Comparison of ENCODE assay signal across 8 cellular contexts in the genomic region with DNA sequence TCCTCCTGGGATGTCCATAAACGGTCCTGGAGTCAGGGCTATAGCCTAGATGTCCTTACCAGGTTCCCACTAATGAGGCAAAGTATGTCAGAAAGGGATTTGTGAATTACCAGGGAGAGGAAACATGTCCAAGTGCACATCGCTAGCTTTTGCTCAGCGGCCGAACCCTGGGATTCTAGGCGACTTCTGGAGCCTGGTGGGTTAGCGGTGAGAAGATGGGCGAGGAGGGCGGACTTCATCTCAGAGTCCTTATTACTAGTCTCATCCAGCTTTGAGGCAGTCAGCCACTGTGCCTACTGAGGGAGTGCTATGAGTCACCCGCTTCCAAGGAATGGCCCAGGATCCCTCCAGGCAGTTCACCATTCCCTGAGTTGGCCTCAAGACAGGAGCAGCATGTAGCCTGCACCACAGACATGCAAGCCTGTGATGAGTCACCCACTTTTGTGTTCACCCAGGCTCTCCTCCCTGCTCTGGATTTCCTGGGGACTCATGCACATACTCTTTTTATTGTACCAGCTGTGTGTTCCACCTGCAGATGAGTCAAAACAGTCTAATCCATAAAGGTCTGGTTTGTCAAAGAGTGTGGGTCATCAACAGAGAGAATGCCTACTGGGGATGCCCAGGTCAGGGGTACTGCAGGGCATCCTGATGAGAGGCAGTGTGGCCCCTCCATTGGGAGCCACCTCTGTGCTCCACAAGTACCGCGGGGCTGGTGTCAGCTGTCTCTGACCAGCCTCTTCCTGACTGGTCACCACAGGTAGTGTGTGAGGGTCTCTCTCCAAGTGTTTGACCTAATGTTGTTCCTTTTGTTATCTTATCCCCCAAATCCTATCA. TPM values are rescaled to one million over a fixed set of nuclear protein-coding genes. Genes with fewer than 3 reads are reported as not detected.
DNase-seq lines count a peak whose midpoint lies in the region; ATAC-seq and TF ChIP-seq lines count a peak whose summit lies in the region.

No MANE protein-coding gene starts in this region.

- DNase-seq in EH (ENCODE audit: low read depth) = peak; percentile 100
- peak in 1 of 3 donors; percentile 76 for DNase-seq in Peyer's patch
- peak; percentile 94 for DNase-seq in epithelial cell of proximal tubule (ENCODE audit: low read depth)
- peak; percentile 96 for DNase-seq in retinal pigment epithelial cell (ENCODE audit: low read depth)
- DNase-seq in NCI-H1694 treated with DMSO at 0.1 percent for 48 hours (lab: John Stamatoyannopoulos, UW) = no peak
- DNase-seq in MM.1S = no peak
- no peak for DNase-seq in medulla oblongata (ENCODE audit: extremely low spot score)

- H3K9me3 ChIP-seq in Peyer's patch = no peaks in the 10 kb centered on the region
- no peaks in the 10 kb centered on the region for H3K9me3 ChIP-seq in MM.1S (replicated peaks; ENCODE audit: insufficient read depth, low read length)

- no peak for ATAC-seq in HG03095 (IDR thresholded peaks at IDR 0.05; ENCODE audit: unreplicated experiment)

- no peak overlapping the region for H2AFZ ChIP-seq in MM.1S (ENCODE audit: low read length)

- H3F3A ChIP-seq in MM.1S (ENCODE audit: insufficient read depth, low read length) = 0 out of 2 replicates have a peak, but pooled peaks cover 2% of the 10 kb centered on the region

- H3K4me1 ChIP-seq in Peyer's patch = peaks cover 11 to 31% (median 17%) of the 10 kb centered on the region in 4 donors
- peaks cover 31% of the 10 kb centered on the region for H3K4me1 ChIP-seq in MM.1S (ENCODE audit: low read length)

- H4K20me1 ChIP-seq in MM.1S (ENCODE audit: insufficient read depth, low read length) = no peaks in the 10 kb centered on the region

- no peak for TF ChIP-seq POLR2A in Peyer's patch (IDR thresholded peaks at IDR 0.05)

- no peak overlapping the region for H3K4me2 ChIP-seq in MM.1S (ENCODE audit: low read depth, low read length)

- H3K27me3 ChIP-seq in Peyer's patch (no peaks in the 10 kb centered on the region), MM.1S (replicated peaks; ENCODE audit: insufficient read depth, low read length) (no peaks in the 10 kb centered on the region)

- peaks cover 0 to 27% (median 0%) of the 10 kb centered on the region in 3 donors for H3K36me3 ChIP-seq in Peyer's patch
- H3K36me3 ChIP-seq in MM.1S (replicated peaks; ENCODE audit: insufficient read depth, low read length) = no peaks in the 10 kb centered on the region

- H3K9me2 ChIP-seq in MM.1S (replicated peaks; ENCODE audit: insufficient read depth, low read length) = no peaks in the 10 kb centered on the region

- H3K79me2 ChIP-seq in MM.1S (ENCODE audit: low read length) = no peaks in the 10 kb centered on the region

- H3K9ac ChIP-seq in MM.1S (ENCODE audit: low read length) = no peak overlapping the region

- no peak overlapping the region for H3K4me3 ChIP-seq in Peyer's patch
- no peak overlapping the region for H3K4me3 ChIP-seq in epithelial cell of proximal tubule (ENCODE audit: low read depth, low read length)
- no peak overlapping the region for H3K4me3 ChIP-seq in retinal pigment epithelial cell (ENCODE audit: low read length)
- H3K4me3 ChIP-seq in MM.1S (ENCODE audit: low read length) = no peak overlapping the region

- TF ChIP-seq CTCF in Peyer's patch (IDR thresholded peaks at IDR 0.05) (no peak), epithelial cell of proximal tubule (conservative IDR thresholded peaks at IDR 0.05; ENCODE audit: low read depth, low read length) (no peak), retinal pigment epithelial cell (conservative IDR thresholded peaks at IDR 0.05; ENCODE audit: low read depth, low read length) (no peak), MM.1S (IDR thresholded peaks at IDR 0.05; ENCODE audit: low read length) (no peak)

- H3K27ac ChIP-seq in Peyer's patch (peak overlapping the region in 3 of 4 donors; percentile 35 to 90 (median 89)), MM.1S (ENCODE audit: low read length) (no peak overlapping the region)

RNA-seq across cellular contexts. Expression of gene SLC22A5, which starts 20.2 kb away (rescaled TPM):
- total RNA-seq in Peyer's patch (100 to 1,000 TPM in 2 of 4 donors, 10 to 100 TPM in 2; 25.6 to 152 (median 110) TPM), epithelial cell of proximal tubule (11.9 and 13.1 TPM in 2 replicates)

Comparison
In these comparisons a context has a peak if more than half of its experiments do, and no peak if none do; other contexts are left out.
1. DNase-seq: peak in EH (single experiment), epithelial cell of proximal tubule (single experiment) and retinal pigment epithelial cell (single experiment); none in NCI-H1694 treated with DMSO at 0.1 percent for 48 hours (single experiment), MM.1S (single experiment) and medulla oblongata (single experiment).